ENCODE assay signal across 8 cellular contexts in genomic region chr9:86281577-86282076, GRCh38. TPM values are rescaled to one million over a fixed set of nuclear protein-coding genes. Genes with fewer than 3 reads are reported as not detected.
A peak's percentile ranks its signal among the peaks of the same experiment; 100 is the strongest.
DNase-seq lines count a peak whose midpoint lies in the region; ATAC-seq and TF ChIP-seq lines count a peak whose summit lies in the region.

No MANE protein-coding gene starts in this region.

- CTCF ChIA-PET in activated CD8-positive, alpha-beta T cell treated with anti-CD3 and anti-CD28 coated beads for 36 hours (lab: Charles Lee), result no interaction called here

- H3K9ac ChIP-seq in smooth muscle cell (ENCODE audit: low read depth), result peak overlapping the region; percentile 94

- H3K4me3 ChIP-seq in BE2C (ENCODE audit: low read depth, low read length) (peak overlapping the region; percentile 89), right cardiac atrium (ENCODE audit: low read length) (peak overlapping the region; percentile 68), smooth muscle cell (peak overlapping the region; percentile 89)

- no peak for TF ChIP-seq CTCF in BE2C (IDR thresholded peaks at IDR 0.05; ENCODE audit: low read depth, low read length)
- TF ChIP-seq CTCF in activated CD8-positive, alpha-beta T cell treated with anti-CD3 and anti-CD28 coated beads for 36 hours (IDR thresholded peaks at IDR 0.05), result no peak
- no peak for TF ChIP-seq CTCF in smooth muscle cell (IDR thresholded peaks at IDR 0.05; ENCODE audit: borderline replicate concordance, insufficient read depth, poor library complexity, severe bottlenecking)

- under 1% methylated on average over 31 of the region's 31 CpGs for WGBS in right cardiac atrium
- under 1% methylated on average over 31 of the region's 31 CpGs for WGBS in smooth muscle cell (ENCODE audit: low lambda C conversion rate)

- peaks cover 4% of the 10 kb centered on the region; the same call in 1 of the 2 replicates for H3K4me1 ChIP-seq in BE2C
- H3K4me1 ChIP-seq in right cardiac atrium (ENCODE audit: control insufficient read depth, insufficient read depth, low read length), result peaks cover 13% of the 10 kb centered on the region
- H3K4me1 ChIP-seq in smooth muscle cell (ENCODE audit: low read depth), result peaks cover 13% of the 10 kb centered on the region

- H3K36me3 Mint-ChIP-seq in activated CD8-positive, alpha-beta T cell treated with anti-CD3 and anti-CD28 coated beads for 36 hours (ENCODE audit: low read depth), result peaks cover 28% of the 10 kb centered on the region

- no peaks in the 10 kb centered on the region for H3F3A ChIP-seq in smooth muscle cell (ENCODE audit: low read depth)

- peak overlapping the region; percentile 82 for H3K4me3 Mint-ChIP-seq in activated CD8-positive, alpha-beta T cell treated with anti-CD3 and anti-CD28 coated beads for 36 hours

- H3K27ac ChIP-seq in right cardiac atrium (ENCODE audit: low read length) (peak overlapping the region; percentile 89), smooth muscle cell (ENCODE audit: low read depth) (peak overlapping the region; percentile 97)

- ATAC-seq in GM19023 (IDR thresholded peaks at IDR 0.05; ENCODE audit: unreplicated experiment), result peak; percentile 3
- ATAC-seq in HG03432 (IDR thresholded peaks at IDR 0.05; ENCODE audit: unreplicated experiment), result peak; percentile 34
- ATAC-seq in activated CD8-positive, alpha-beta T cell treated with anti-CD3 and anti-CD28 coated beads for 36 hours, result no peak
- no peak for ATAC-seq in right cardiac atrium
- no peak for ATAC-seq in GM18868 (IDR thresholded peaks at IDR 0.05; ENCODE audit: unreplicated experiment)

- DNase-seq in BE2C (no peak), right cardiac atrium (no peak), smooth muscle cell (lab: John Stamatoyannopoulos, UW; ENCODE audit: unreplicated experiment) (no peak), NCI-H2107 treated with DMSO at 0.1 percent for 48 hours (lab: John Stamatoyannopoulos, UW; ENCODE audit: unreplicated experiment) (no peak)
- no peak for DNase-seq in activated CD8-positive, alpha-beta T cell treated with anti-CD3 and anti-CD28 coated beads for 36 hours

- H3K4me1 Mint-ChIP-seq in activated CD8-positive, alpha-beta T cell treated with anti-CD3 and anti-CD28 coated beads for 36 hours (ENCODE audit: low read depth), result peaks cover 59% of the 10 kb centered on the region

- H3K27ac Mint-ChIP-seq in activated CD8-positive, alpha-beta T cell treated with anti-CD3 and anti-CD28 coated beads for 36 hours, result peak overlapping the region; percentile 93

- peak overlapping the region; percentile 81 for H2AFZ ChIP-seq in smooth muscle cell (ENCODE audit: low read depth)

- no peaks in the 10 kb centered on the region for H3K27me3 Mint-ChIP-seq in activated CD8-positive, alpha-beta T cell treated with anti-CD3 and anti-CD28 coated beads for 36 hours

- peaks cover 30% of the 10 kb centered on the region for H4K20me1 ChIP-seq in smooth muscle cell (ENCODE audit: low read depth)

- H3K79me2 ChIP-seq in smooth muscle cell (ENCODE audit: low read depth), result peaks cover 48% of the 10 kb centered on the region

- POLR2A ChIA-PET in activated CD8-positive, alpha-beta T cell treated with anti-CD3 and anti-CD28 coated beads for 36 hours (lab: Charles Lee), result interaction anchor here (0.7 to 1.5 kb wide), 7 partner anchors 17 to 541 kb away, joined by 3 to 7 read pairs (median 4); no protein-coding TSS in a partner anchor

- H3K27me3 ChIP-seq in BE2C (no peaks in the 10 kb centered on the region), right cardiac atrium (ENCODE audit: control insufficient read depth, insufficient read depth) (no peaks in the 10 kb centered on the region), smooth muscle cell (ENCODE audit: low read depth) (no peaks in the 10 kb centered on the region)

- H3K9me3 Mint-ChIP-seq in activated CD8-positive, alpha-beta T cell treated with anti-CD3 and anti-CD28 coated beads for 36 hours, result no peaks in the 10 kb centered on the region

- no peaks in the 10 kb centered on the region for H3K9me3 ChIP-seq in BE2C
- H3K9me3 ChIP-seq in right cardiac atrium (ENCODE audit: control insufficient read depth, low read length), result no peaks in the 10 kb centered on the region
- no peaks in the 10 kb centered on the region for H3K9me3 ChIP-seq in smooth muscle cell (replicated peaks; ENCODE audit: low read depth)

- H3K36me3 ChIP-seq in BE2C, result peaks cover 7% of the 10 kb centered on the region; the same call in 1 of the 2 replicates
- H3K36me3 ChIP-seq in smooth muscle cell (ENCODE audit: low read depth), result no peaks in the 10 kb centered on the region

- peak overlapping the region; percentile 92 for H3K4me2 ChIP-seq in smooth muscle cell

- intact Hi-C loops in activated CD8-positive, alpha-beta T cell treated with anti-CD3 and anti-CD28 coated beads for 36 hours (cut with micrococcal nuclease), result loop anchor here (2.0 kb wide), 1 partner anchor 71 kb away; no protein-coding TSS in a partner anchor
- intact Hi-C loops in right cardiac atrium (cut with DNase I), result no loop called here

RNA-seq across cellular contexts. Expression of gene ISCA1, which starts 0.7 kb away (rescaled TPM):
- 23.6 TPM for polyA plus RNA-seq in BE2C (2012; ENCODE audit: insufficient read depth, insufficient read length, low read depth)
- total RNA-seq in activated CD8-positive, alpha-beta T cell treated with anti-CD3 and anti-CD28 coated beads for 36 hours, result 10 to 100 TPM; 33.3 to 35.0 TPM
- 10 to 100 TPM; 60.1 to 67.1 (median 62.2) TPM for total RNA-seq in right cardiac atrium
- 80.8 TPM for polyA plus RNA-seq in right cardiac atrium
- total RNA-seq in smooth muscle cell, result 36.8 and 38.9 TPM in 2 replicates
- polyA plus RNA-seq in smooth muscle cell, result 19.8 and 25.3 TPM in 2 replicates

RNA-seq across cellular contexts. Expression of gene C9orf153, which starts 22.2 kb away (rescaled TPM):
- not detected for polyA plus RNA-seq in BE2C (2012; ENCODE audit: insufficient read depth, insufficient read length, low read depth)
- total RNA-seq in activated CD8-positive, alpha-beta T cell treated with anti-CD3 and anti-CD28 coated beads for 36 hours, result under 1 TPM; 0.16 to 0.40 TPM
- total RNA-seq in right cardiac atrium (under 1 TPM in 3 of 4 donors, not detected in 1; 0.26 to 0.53 (median 0.35) TPM), smooth muscle cell (0.63 and 1.1 TPM in 2 replicates)
- polyA plus RNA-seq in right cardiac atrium (0.18 TPM), smooth muscle cell (0.69 TPM in 1 of 2 replicates, not detected in the other)

Comparison
In these comparisons a context has a peak if more than half of its experiments do, and no peak if none do; other contexts are left out.
1. ATAC-seq: peak in GM19023 (single experiment) and HG03432 (single experiment); none in activated CD8-positive, alpha-beta T cell treated with anti-CD3 and anti-CD28 coated beads for 36 hours (single experiment), right cardiac atrium (0 of 2) and GM18868 (single experiment).
2. Peak in every context shown above with its lines, with median percentiles within 50 percentile points of each other: H3K4me3 ChIP-seq.